1 cellular context compared by ENCODE assay signal in genomic region chr2:126674075-126674744, GRCh38.
TF ChIP-seq lines count a peak whose summit lies in the region.

No MANE protein-coding gene starts in this region.

TF ChIP-seq in K562, 482 proteins besides CTCF, POLR2A, EP300 and RAD21 (continued from another document and continues in another):
- TF ChIP-seq ZNF407 (IDR thresholded peaks at IDR 0.05; ENCODE audit: low read depth): no peak
- TF ChIP-seq SMARCE1 (IDR thresholded peaks at IDR 0.05): peak; percentile 97
- TF ChIP-seq NRF1 (conservative IDR thresholded peaks at IDR 0.05 in 1 of 2, IDR thresholded peaks at IDR 0.05 in 1 of 2): peak in 1 of 2 experiments; percentile 13; a peak in 1 of 4 replicates
- TF ChIP-seq HNRNPL (IDR thresholded peaks at IDR 0.05; ENCODE audit: low read depth, low read length): no peak
- no peak; the same call in 1 of the 2 replicates for TF ChIP-seq ETV5 (CRISPR knock-in tag; IDR thresholded peaks at IDR 0.05; ENCODE audit: low read depth)
- no peak for TF ChIP-seq HMBOX1 (IDR thresholded peaks at IDR 0.05)
- no peak for TF ChIP-seq ZNF224 (CRISPR knock-in tag; IDR thresholded peaks at IDR 0.05)
- peak; percentile 83 for TF ChIP-seq NEUROD1 (IDR thresholded peaks at IDR 0.05; ENCODE audit: borderline replicate concordance, low read depth, low read length, partially characterized antibody)
- TF ChIP-seq ZNF282 (CRISPR knock-in tag; IDR thresholded peaks at IDR 0.05): no peak
- no peak for TF ChIP-seq XRCC4 (IDR thresholded peaks at IDR 0.05; ENCODE audit: extremely low read depth, insufficient read depth, insufficient read length)
- no peak for TF ChIP-seq ZNF76 (CRISPR knock-in tag; IDR thresholded peaks at IDR 0.05; ENCODE audit: borderline replicate concordance)
- TF ChIP-seq RBM25 (IDR thresholded peaks at IDR 0.05; ENCODE audit: low read depth, low read length, severe bottlenecking): no peak
- no peak for TF ChIP-seq PHF8 (IDR thresholded peaks at IDR 0.05; ENCODE audit: borderline replicate concordance, low read length)
- TF ChIP-seq ZEB2 (IDR thresholded peaks at IDR 0.05): peak; percentile 83; the same call in 1 of the 2 replicates
- TF ChIP-seq MXI1 (IDR thresholded peaks at IDR 0.05; ENCODE audit: low read depth, low read length): peak; percentile 69; the same call in 1 of the 2 replicates
- TF ChIP-seq MCM7 (IDR thresholded peaks at IDR 0.05): no peak
- TF ChIP-seq KAT2B (IDR thresholded peaks at IDR 0.05; ENCODE audit: low read depth, low read length): no peak
- TF ChIP-seq HIVEP1 (CRISPR knock-in tag; IDR thresholded peaks at IDR 0.05): no peak
- TF ChIP-seq ETS2 (tag; IDR thresholded peaks at IDR 0.05; ENCODE audit: borderline replicate concordance, poor library complexity, severe bottlenecking): no peak
- TF ChIP-seq TSHZ1 (CRISPR knock-in tag; IDR thresholded peaks at IDR 0.05): no peak
- TF ChIP-seq TRIM25 (IDR thresholded peaks at IDR 0.05; ENCODE audit: borderline replicate concordance): no peak
- no peak for TF ChIP-seq RNF219 (CRISPR knock-in tag; IDR thresholded peaks at IDR 0.05)
- no peak for TF ChIP-seq ATF2 (CRISPR knock-in tag; IDR thresholded peaks at IDR 0.05)
- TF ChIP-seq PTTG1 (tag; IDR thresholded peaks at IDR 0.05; ENCODE audit: low read depth): no peak
- TF ChIP-seq ATF4 (CRISPR knock-in tag; IDR thresholded peaks at IDR 0.05): peak; percentile 61; the same call in 1 of the 2 replicates
- TF ChIP-seq DACH1 (IDR thresholded peaks at IDR 0.05; ENCODE audit: partially characterized antibody): peak; percentile 54
- peak; percentile 89 for TF ChIP-seq SMAD1 (IDR thresholded peaks at IDR 0.05; ENCODE audit: low read depth, low read length, partially characterized antibody)
- no peak for TF ChIP-seq ZNF121 (CRISPR knock-in tag; conservative IDR thresholded peaks at IDR 0.05)
- peak; percentile 27 for TF ChIP-seq ZBTB2 (IDR thresholded peaks at IDR 0.05)
- TF ChIP-seq ZFP36 (IDR thresholded peaks at IDR 0.05; ENCODE audit: low read depth, low read length, partially characterized antibody): no peak
- TF ChIP-seq ZNF175 (CRISPR knock-in tag; IDR thresholded peaks at IDR 0.05; ENCODE audit: low read depth): peak; percentile 76; the same call in 1 of the 2 replicates
- TF ChIP-seq CXXC5 (CRISPR knock-in tag; IDR thresholded peaks at IDR 0.05): peak; percentile 93
- no peak for TF ChIP-seq PKNOX1 (IDR thresholded peaks at IDR 0.05)
- no peak for TF ChIP-seq BRF2 (IDR thresholded peaks at IDR 0.05; ENCODE audit: borderline replicate concordance, insufficient read depth, insufficient read length)
